Comparison of ENCODE assay signal across 10 cellular contexts in the genomic region with DNA sequence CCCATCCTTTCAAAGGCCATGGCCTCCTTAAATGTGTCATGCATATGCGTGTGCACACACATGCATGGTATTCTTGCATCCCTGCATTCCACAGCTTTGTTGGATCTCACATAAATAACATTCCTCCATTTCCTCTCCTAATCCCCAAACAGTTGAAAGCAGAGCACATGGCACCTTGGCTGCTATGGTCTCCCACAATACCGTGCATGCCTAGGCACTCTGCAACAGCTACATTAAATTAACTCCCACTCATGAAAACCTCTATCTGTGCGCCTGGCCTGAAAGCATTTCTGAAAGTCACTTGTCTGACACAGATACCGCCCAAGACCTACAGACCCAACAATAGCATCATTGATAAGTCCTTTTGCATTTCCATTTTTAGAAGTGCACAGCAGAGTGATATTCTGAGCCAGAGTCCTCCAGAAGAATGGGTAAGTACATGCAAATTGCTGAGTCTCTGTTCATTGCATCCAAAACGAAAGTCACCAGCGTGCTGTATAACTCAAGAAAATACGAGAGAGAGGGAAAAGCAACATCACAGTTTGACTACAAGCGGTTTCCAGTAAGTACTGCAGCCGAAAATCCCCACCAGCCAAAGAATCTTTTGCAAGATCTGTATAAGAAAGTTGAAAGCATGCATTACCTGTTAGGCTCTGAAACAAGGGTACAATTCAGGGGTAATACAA. TPM values are rescaled to one million over a fixed set of nuclear protein-coding genes. Genes with fewer than 3 reads are reported as not detected.
DNase-seq lines count a peak whose midpoint lies in the region; ATAC-seq, FAIRE-seq and TF ChIP-seq lines count a peak whose summit lies in the region.
"Had no signal": no experiment of that assay in that cellular context is flagged by ENCODE, and none has a peak within 500 bp of the region (broad histone marks: within the 10 kb centered on the region; RNA-seq: fewer than 3 reads in every experiment).

No MANE protein-coding gene starts in this region.

- no peak for DNase-seq in activated CD4-positive, CD25-positive, alpha-beta regulatory T cell treated with anti-CD3 and anti-CD28 coated beads, Interleukin-2, amount 50 U/mL, for 72 hours
- no peak for DNase-seq in lower lobe of right lung
- DNase-seq in LoVo (ENCODE audit: low spot score), result no peak
- no peak for DNase-seq in SK-N-DZ (ENCODE audit: low spot score)
- DNase-seq in pancreas, result no peak

- intact Hi-C loops in lower lobe of right lung (cut with DNase I) (no loop called here), pancreas (cut with DNase I) (no loop called here)

- peak; percentile 33 to 34 for ATAC-seq in activated CD4-positive, CD25-positive, alpha-beta regulatory T cell treated with anti-CD3 and anti-CD28 coated beads, Interleukin-2, amount 50 U/mL, for 24 hours
- ATAC-seq in HG02763 (IDR thresholded peaks at IDR 0.05; ENCODE audit: unreplicated experiment), result peak; percentile 63
- ATAC-seq in lower lobe of right lung, result no peak
- ATAC-seq in pancreas, result no peak
- ATAC-seq: A549 had no signal

- H3K4me3 ChIP-seq in lower lobe of right lung, result peak overlapping the region; percentile 8
- H3K4me3 ChIP-seq in pancreas, result no peak overlapping the region
- H3K4me3 ChIP-seq: A549 had no signal

- WGBS in pancreas, 2 donors, result 62 to 69% methylated on average over 9 of the region's 9 CpGs

- H3K9me3 ChIP-seq in lower lobe of right lung (no peaks in the 10 kb centered on the region), pancreas (no peaks in the 10 kb centered on the region)
- H3K9me3 ChIP-seq: A549 had no signal

- peaks cover 34% of the 10 kb centered on the region for H3K36me3 Mint-ChIP-seq in T-helper 1 cell treated with Interleukin-12 subunit alpha and Interleukin-12 subunit beta and Interleukin-4 antibody, amounts not matched to agents 30 μg/mL and 1 μg/mL, for 36 hours (ENCODE audit: low read depth)

- no peaks in the 10 kb centered on the region for H3K27me3 ChIP-seq in lower lobe of right lung (ENCODE audit: low read depth)
- no peaks in the 10 kb centered on the region for H3K27me3 ChIP-seq in pancreas

- H3K36me3 ChIP-seq in lower lobe of right lung, result no peaks in the 10 kb centered on the region
- H3K36me3 ChIP-seq in pancreas, result no peaks in the 10 kb centered on the region

- no peaks in the 10 kb centered on the region for H3K27me3 Mint-ChIP-seq in T-helper 1 cell treated with Interleukin-12 subunit alpha and Interleukin-12 subunit beta and Interleukin-4 antibody, amounts not matched to agents 30 μg/mL and 1 μg/mL, for 36 hours (ENCODE audit: low read depth)

- no peak for FAIRE-seq in pancreas (lab: Jason Lieb, UNC)
- FAIRE-seq: A549 had no signal

- H3K27ac Mint-ChIP-seq in T-helper 1 cell treated with Interleukin-12 subunit alpha and Interleukin-12 subunit beta and Interleukin-4 antibody, amounts not matched to agents 30 μg/mL and 1 μg/mL, for 36 hours, result peak overlapping the region; percentile 100

- peaks cover 78% of the 10 kb centered on the region for H3K4me1 Mint-ChIP-seq in T-helper 1 cell treated with Interleukin-12 subunit alpha and Interleukin-12 subunit beta and Interleukin-4 antibody, amounts not matched to agents 30 μg/mL and 1 μg/mL, for 36 hours (ENCODE audit: low read depth)

- H3K4me1 ChIP-seq in lower lobe of right lung (no peaks in the 10 kb centered on the region), pancreas (no peaks in the 10 kb centered on the region)
- H3K4me1 ChIP-seq: A549 had no signal

- no peak overlapping the region for H3K27ac ChIP-seq in lower lobe of right lung
- no peak overlapping the region for H3K27ac ChIP-seq in pancreas
- H3K27ac ChIP-seq: A549 had no signal

- peaks cover 12% of the 10 kb centered on the region for H3K9me3 Mint-ChIP-seq in T-helper 1 cell treated with Interleukin-12 subunit alpha and Interleukin-12 subunit beta and Interleukin-4 antibody, amounts not matched to agents 30 μg/mL and 1 μg/mL, for 36 hours

- TF ChIP-seq CTCF in lower lobe of right lung (IDR thresholded peaks at IDR 0.05), result no peak
- no peak for TF ChIP-seq CTCF in pancreas (IDR thresholded peaks at IDR 0.05)

- peak overlapping the region; percentile 83 for H3K4me3 Mint-ChIP-seq in T-helper 1 cell treated with Interleukin-12 subunit alpha and Interleukin-12 subunit beta and Interleukin-4 antibody, amounts not matched to agents 30 μg/mL and 1 μg/mL, for 36 hours

RNA-seq across cellular contexts. Expression of a gene that starts 0.4 kb away (rescaled TPM):
- 2.4 TPM for total RNA-seq in lower lobe of right lung
- polyA plus RNA-seq in SK-N-DZ (2014; cell fraction: cytosol; rRNA removed), result 0.60 TPM in 1 of 2 replicates, not detected in the other
- polyA plus RNA-seq in SK-N-DZ (2014; cell fraction: nucleus; rRNA removed), result not detected in 2 replicates
- under 1 TPM; 0.09 to 0.53 (median 0.26) TPM for total RNA-seq in pancreas
- polyA plus RNA-seq in pancreas, result 1 to 10 TPM; 1.3 to 1.4 TPM

RNA-seq across cellular contexts. Expression of a gene that starts 21.2 kb away (rescaled TPM):
- total RNA-seq in lower lobe of right lung (not detected), pancreas (not detected)
- polyA plus RNA-seq in SK-N-DZ (2014; cell fraction: cytosol; rRNA removed), result not detected in 2 replicates
- polyA plus RNA-seq in SK-N-DZ (2014; cell fraction: nucleus; rRNA removed), result not detected in 2 replicates
- polyA plus RNA-seq in pancreas, result not detected
- total RNA-seq: T-helper 2 cell treated with Interferon-gamma antibody and Interleukin-4, amounts not matched to agents 100 ng/mL and 5 ng/mL, for 36 hours had no signal
- polyA plus RNA-seq: A549 had no signal

RNA-seq across cellular contexts. Expression of a gene that starts 48.8 kb away (rescaled TPM):
- total RNA-seq in lower lobe of right lung (6.4 TPM), pancreas (not detected)
- 0.36 TPM in 1 of 2 replicates, not detected in the other for polyA plus RNA-seq in SK-N-DZ (2014; cell fraction: cytosol; rRNA removed)
- not detected in 2 replicates for polyA plus RNA-seq in SK-N-DZ (2014; cell fraction: nucleus; rRNA removed)
- polyA plus RNA-seq in pancreas, result not detected
- total RNA-seq: T-helper 2 cell treated with Interferon-gamma antibody and Interleukin-4, amounts not matched to agents 100 ng/mL and 5 ng/mL, for 36 hours had no signal
- polyA plus RNA-seq: A549 had no signal

RNA-seq across cellular contexts. Expression of a gene that starts 50.2 kb away (rescaled TPM):
- total RNA-seq in lower lobe of right lung, result 1.9 TPM
- 0.24 and 0.61 TPM in 2 replicates for polyA plus RNA-seq in SK-N-DZ (2014; cell fraction: cytosol; rRNA removed)
- polyA plus RNA-seq in SK-N-DZ (2014; cell fraction: nucleus; rRNA removed), result 0.31 and 0.36 TPM in 2 replicates
- total RNA-seq in pancreas, result 1 to 10 TPM in 2 of 6 donors, under 1 TPM in 4; 0.51 to 1.3 (median 0.87) TPM
- polyA plus RNA-seq in pancreas, result under 1 TPM; 0.30 to 0.31 TPM

Comparison
In these comparisons a context has a peak if more than half of its experiments do, and no peak if none do; other contexts are left out.
1. ATAC-seq: peak in activated CD4-positive, CD25-positive, alpha-beta regulatory T cell treated with anti-CD3 and anti-CD28 coated beads, Interleukin-2, amount 50 U/mL, for 24 hours (2 of 2) and HG02763 (single experiment); none in lower lobe of right lung (0 of 2) and pancreas (0 of 4).